ENCODE assay signal across 18 cellular contexts in genomic region chr17:28917029-28917428, GRCh38. TPM values are rescaled to one million over a fixed set of nuclear protein-coding genes. Genes with fewer than 3 reads are reported as not detected.
DNase-seq lines count a peak whose midpoint lies in the region; TF ChIP-seq lines count a peak whose summit lies in the region.
"Had no signal": no experiment of that assay in that cellular context is flagged by ENCODE, and none has a peak within 500 bp of the region (broad histone marks: within the 10 kb centered on the region; RNA-seq: fewer than 3 reads in every experiment).

No MANE protein-coding gene starts in this region.

- H3K27ac Mint-ChIP-seq in CD14-positive monocyte, result peak overlapping the region; percentile 20 to 75 (median 65)
- H3K27ac Mint-ChIP-seq in CD8-positive, alpha-beta memory T cell, result peak overlapping the region in 7 of 8 donors; percentile 2 to 87 (median 75)
- peak overlapping the region; percentile 47 for H3K27ac Mint-ChIP-seq in activated T-helper 1 cell treated with anti-CD3 and anti-CD28 coated beads, Interleukin-12 subunit alpha, Interleukin-12 subunit beta, Interleukin-2, Interleukin-4 antibody, amounts not matched to agents 30 ng/mL and 10 ng/mL and 1 ng/mL, durations not matched to agents 14 hours and 24 hours and 36 hours
- peak overlapping the region; percentile 49 for H3K27ac Mint-ChIP-seq in progenitor cell of endocrine pancreas

- no peak for TF ChIP-seq CTCF in CD14-positive monocyte (IDR thresholded peaks at IDR 0.05)
- TF ChIP-seq CTCF in progenitor cell of endocrine pancreas (IDR thresholded peaks at IDR 0.05; ENCODE audit: unreplicated experiment), result no peak
- TF ChIP-seq CTCF in esophagus muscularis mucosa (IDR thresholded peaks at IDR 0.05), result no peak

- H3K4me3 Mint-ChIP-seq in CD14-positive monocyte (no peak overlapping the region), progenitor cell of endocrine pancreas (ENCODE audit: low read depth) (no peak overlapping the region)
- H3K4me3 Mint-ChIP-seq in CD8-positive, alpha-beta memory T cell, result no peak overlapping the region
- H3K4me3 Mint-ChIP-seq in activated T-helper 1 cell treated with anti-CD3 and anti-CD28 coated beads, Interleukin-12 subunit alpha, Interleukin-12 subunit beta, Interleukin-2, Interleukin-4 antibody, amounts not matched to agents 30 ng/mL and 10 ng/mL and 1 ng/mL, durations not matched to agents 14 hours and 24 hours and 36 hours, result no peak overlapping the region
- H3K4me3 Mint-ChIP-seq: effector memory CD8-positive, alpha-beta T cell; stimulated activated naive CD8-positive, alpha-beta T cell treated with anti-CD3 and anti-CD28 coated beads, Interleukin-15, amount 100 ng/mL, for 72 hours had no signal

- no peaks in the 10 kb centered on the region for H3K4me1 ChIP-seq in CD8-positive, alpha-beta memory T cell (ENCODE audit: insufficient read depth, low read length)
- peaks cover 0 to 13% (median 2%) of the 10 kb centered on the region in 4 donors for H3K4me1 ChIP-seq in esophagus muscularis mucosa
- H3K4me1 ChIP-seq: thyroid gland, vagina had no signal

- H3K4me1 Mint-ChIP-seq in CD14-positive monocyte (no peaks in the 10 kb centered on the region), progenitor cell of endocrine pancreas (ENCODE audit: low read depth) (no peaks in the 10 kb centered on the region)
- H3K4me1 Mint-ChIP-seq in CD8-positive, alpha-beta memory T cell, result peaks cover 12 to 21% (median 15%) of the 10 kb centered on the region in 3 donors
- H3K4me1 Mint-ChIP-seq in activated T-helper 1 cell treated with anti-CD3 and anti-CD28 coated beads, Interleukin-12 subunit alpha, Interleukin-12 subunit beta, Interleukin-2, Interleukin-4 antibody, amounts not matched to agents 30 ng/mL and 10 ng/mL and 1 ng/mL, durations not matched to agents 14 hours and 24 hours and 36 hours (ENCODE audit: low read depth), result peaks cover 18% of the 10 kb centered on the region

- POLR2A ChIA-PET in CD8-positive, alpha-beta memory T cell (lab: Charles Lee), result interaction anchor here (0.6 kb wide), 1 partner anchor 142 kb away, joined by 3 read pairs; no protein-coding TSS in a partner anchor

- no peaks in the 10 kb centered on the region for H3K27me3 ChIP-seq in CD8-positive, alpha-beta memory T cell (ENCODE audit: insufficient read depth, low read length, poor library complexity, severe bottlenecking)
- H3K27me3 ChIP-seq in esophagus muscularis mucosa, result peaks cover 0 to 3% (median 0%) of the 10 kb centered on the region in 4 donors
- H3K27me3 ChIP-seq: heart left ventricle, thyroid gland, vagina had no signal

- peaks cover 89% of the 10 kb centered on the region for H3K36me3 ChIP-seq in CD8-positive, alpha-beta memory T cell (ENCODE audit: insufficient read depth, low read length)
- peaks cover 68 to 100% (median 96%) of the 10 kb centered on the region in 4 donors for H3K36me3 ChIP-seq in esophagus muscularis mucosa

- no peak overlapping the region for H3K27ac ChIP-seq in CD8-positive, alpha-beta memory T cell (ENCODE audit: low read depth, low read length)
- peak overlapping the region in 1 of 4 donors; percentile 28 for H3K27ac ChIP-seq in esophagus muscularis mucosa (replicated peaks in 1 of 4)
- H3K27ac ChIP-seq: GM23248, lower lobe of right lung, thyroid gland, vagina had no signal

- DNase-seq in CD14-positive monocyte (ENCODE audit: low spot score), result no peak
- DNase-seq in CD8-positive, alpha-beta memory T cell, result no peak
- no peak for DNase-seq in activated T-helper 1 cell treated with anti-CD3 and anti-CD28 coated beads, Interleukin-12 subunit alpha, Interleukin-12 subunit beta, Interleukin-2, Interleukin-4 antibody, amounts not matched to agents 30 ng/mL and 10 ng/mL and 1 ng/mL, durations not matched to agents 14 hours and 24 hours and 36 hours (ENCODE audit: low spot score)
- no peak for DNase-seq in progenitor cell of endocrine pancreas (ENCODE audit: low spot score, unreplicated experiment)
- no peak for DNase-seq in esophagus muscularis mucosa (ENCODE audit: extremely low spot score)
- DNase-seq in SHP77 (lab: John Stamatoyannopoulos, UW), result no peak
- no peak for DNase-seq in NCI-H1436 (lab: John Stamatoyannopoulos, UW)
- DNase-seq: activated gamma-delta T cell; NCI-H1048; stimulated activated CD4-positive, alpha-beta T cell treated with anti-CD3 and anti-CD28 coated beads, Interleukin-1b, Interleukin-23, amount 100 ng/mL, for 48 hours had no signal

- intact Hi-C loops in CD14-positive monocyte (cut with micrococcal nuclease) (no loop called here), esophagus muscularis mucosa (cut with DNase I) (loop anchor here (5.0 kb wide), 1 partner anchor 155 kb away; no protein-coding TSS in a partner anchor)
- intact Hi-C loops in activated T-helper 1 cell treated with anti-CD3 and anti-CD28 coated beads, Interleukin-12 subunit alpha, Interleukin-12 subunit beta, Interleukin-2, Interleukin-4 antibody, amounts not matched to agents 30 ng/mL and 10 ng/mL and 1 ng/mL, durations not matched to agents 14 hours and 24 hours and 36 hours (cut with micrococcal nuclease), result loop anchor here (2.0 kb wide), 1 partner anchor 14 kb away; the partner anchor contains the start of gene DHRS13

- H3K9me3 ChIP-seq in CD8-positive, alpha-beta memory T cell (ENCODE audit: low read length), result no peaks in the 10 kb centered on the region
- H3K9me3 ChIP-seq in esophagus muscularis mucosa, result no peaks in the 10 kb centered on the region
- H3K9me3 ChIP-seq: heart left ventricle, lower lobe of right lung, mucosa of descending colon, thyroid gland, vagina had no signal

- H3K36me3 Mint-ChIP-seq in CD14-positive monocyte (peaks cover 88 to 99% of the 10 kb centered on the region in 2 donors), progenitor cell of endocrine pancreas (ENCODE audit: insufficient read depth) (peaks cover 39% of the 10 kb centered on the region)
- H3K36me3 Mint-ChIP-seq in CD8-positive, alpha-beta memory T cell, result peaks cover 3 to 93% (median 34%) of the 10 kb centered on the region in 3 donors
- H3K36me3 Mint-ChIP-seq in activated T-helper 1 cell treated with anti-CD3 and anti-CD28 coated beads, Interleukin-12 subunit alpha, Interleukin-12 subunit beta, Interleukin-2, Interleukin-4 antibody, amounts not matched to agents 30 ng/mL and 10 ng/mL and 1 ng/mL, durations not matched to agents 14 hours and 24 hours and 36 hours (ENCODE audit: low read depth), result peaks cover 68% of the 10 kb centered on the region

- peaks cover 0 to 3% (median 0%) of the 10 kb centered on the region in 3 donors for H3K27me3 Mint-ChIP-seq in CD14-positive monocyte (ENCODE audit: low read depth in 3 of 3)
- no peaks in the 10 kb centered on the region for H3K27me3 Mint-ChIP-seq in CD8-positive, alpha-beta memory T cell
- no peaks in the 10 kb centered on the region for H3K27me3 Mint-ChIP-seq in activated T-helper 1 cell treated with anti-CD3 and anti-CD28 coated beads, Interleukin-12 subunit alpha, Interleukin-12 subunit beta, Interleukin-2, Interleukin-4 antibody, amounts not matched to agents 30 ng/mL and 10 ng/mL and 1 ng/mL, durations not matched to agents 14 hours and 24 hours and 36 hours (ENCODE audit: insufficient read depth)
- H3K27me3 Mint-ChIP-seq in progenitor cell of endocrine pancreas, result no peaks in the 10 kb centered on the region
- H3K27me3 Mint-ChIP-seq: effector memory CD8-positive, alpha-beta T cell; stimulated activated naive CD8-positive, alpha-beta T cell treated with anti-CD3 and anti-CD28 coated beads, Interleukin-15, amount 100 ng/mL, for 72 hours had no signal

- H3K9me3 Mint-ChIP-seq in CD14-positive monocyte (no peaks in the 10 kb centered on the region), progenitor cell of endocrine pancreas (ENCODE audit: low read depth) (no peaks in the 10 kb centered on the region)
- H3K9me3 Mint-ChIP-seq in CD8-positive, alpha-beta memory T cell, result no peaks in the 10 kb centered on the region
- H3K9me3 Mint-ChIP-seq in activated T-helper 1 cell treated with anti-CD3 and anti-CD28 coated beads, Interleukin-12 subunit alpha, Interleukin-12 subunit beta, Interleukin-2, Interleukin-4 antibody, amounts not matched to agents 30 ng/mL and 10 ng/mL and 1 ng/mL, durations not matched to agents 14 hours and 24 hours and 36 hours, result no peaks in the 10 kb centered on the region
- H3K9me3 Mint-ChIP-seq: effector memory CD8-positive, alpha-beta T cell had no signal

- no peak for TF ChIP-seq POLR2A in esophagus muscularis mucosa (IDR thresholded peaks at IDR 0.05; ENCODE audit: low read depth)

- CTCF ChIA-PET in CD8-positive, alpha-beta memory T cell (lab: Charles Lee), result interaction anchor here (0.8 to 5.6 kb wide), 16 partner anchors 8 to 190 kb away, joined by 3 to 29 read pairs (median 4); partner anchors contain the start of genes DHRS13, FLOT2, NEK8 and TLCD1

- WGBS in esophagus muscularis mucosa, result 79% methylated on average over 12 of the region's 12 CpGs

- TF ChIP-seq EP300 in esophagus muscularis mucosa (IDR thresholded peaks at IDR 0.05), result no peak

- no peak overlapping the region for H3K4me3 ChIP-seq in CD8-positive, alpha-beta memory T cell (ENCODE audit: low read length)
- H3K4me3 ChIP-seq in esophagus muscularis mucosa, result no peak overlapping the region
- H3K4me3 ChIP-seq: GM23248, heart left ventricle, lower lobe of right lung, mucosa of descending colon, thyroid gland, vagina had no signal

RNA-seq across cellular contexts. Expression of gene DHRS13, which starts 14.2 kb away (rescaled TPM):
- 1 to 10 TPM; 3.7 to 4.5 TPM for polyA plus RNA-seq in CD14-positive monocyte
- 10 to 100 TPM; 32.6 to 34.7 TPM for total RNA-seq in CD8-positive, alpha-beta memory T cell
- polyA plus RNA-seq in CD8-positive, alpha-beta memory T cell, result 26.5 TPM
- 34.6 and 34.9 TPM in 2 replicates for total RNA-seq in activated T-helper 1 cell treated with anti-CD3 and anti-CD28 coated beads, Interleukin-12 subunit alpha, Interleukin-12 subunit beta, Interleukin-2, Interleukin-4 antibody, amounts not matched to agents 30 ng/mL and 10 ng/mL and 1 ng/mL, durations not matched to agents 14 hours and 24 hours and 36 hours
- total RNA-seq in progenitor cell of endocrine pancreas, result 22.4 and 25.9 TPM in 2 replicates
- total RNA-seq in esophagus muscularis mucosa, result 10 to 100 TPM in 1 of 4 donors, 1 to 10 TPM in 3; 3.7 to 14.2 (median 5.9) TPM

RNA-seq across cellular contexts. Expression of gene FLOT2, which starts 19.5 kb away (rescaled TPM):
- 100 to 1,000 TPM; 244 to 271 TPM for polyA plus RNA-seq in CD14-positive monocyte
- 100 to 1,000 TPM; 113 to 115 TPM for total RNA-seq in CD8-positive, alpha-beta memory T cell
- polyA plus RNA-seq in CD8-positive, alpha-beta memory T cell, result 268 TPM
- 92.2 and 98.8 TPM in 2 replicates for total RNA-seq in activated T-helper 1 cell treated with anti-CD3 and anti-CD28 coated beads, Interleukin-12 subunit alpha, Interleukin-12 subunit beta, Interleukin-2, Interleukin-4 antibody, amounts not matched to agents 30 ng/mL and 10 ng/mL and 1 ng/mL, durations not matched to agents 14 hours and 24 hours and 36 hours
- total RNA-seq in progenitor cell of endocrine pancreas (125 and 131 TPM in 2 replicates), esophagus muscularis mucosa (10 to 100 TPM; 60.2 to 94.8 (median 86.0) TPM)

RNA-seq across cellular contexts. Expression of gene PHF12, which starts 34.3 kb away (rescaled TPM):
- 1 to 10 TPM; 1.4 to 2.5 TPM for polyA plus RNA-seq in CD14-positive monocyte
- 10 to 100 TPM; 58.1 to 62.1 TPM for total RNA-seq in CD8-positive, alpha-beta memory T cell
- 11.6 TPM for polyA plus RNA-seq in CD8-positive, alpha-beta memory T cell
- 58.4 and 64.9 TPM in 2 replicates for total RNA-seq in activated T-helper 1 cell treated with anti-CD3 and anti-CD28 coated beads, Interleukin-12 subunit alpha, Interleukin-12 subunit beta, Interleukin-2, Interleukin-4 antibody, amounts not matched to agents 30 ng/mL and 10 ng/mL and 1 ng/mL, durations not matched to agents 14 hours and 24 hours and 36 hours
- total RNA-seq in progenitor cell of endocrine pancreas, result 70.4 and 71.8 TPM in 2 replicates
- total RNA-seq in esophagus muscularis mucosa, result 10 to 100 TPM; 27.8 to 44.5 (median 36.7) TPM

Comparison
In these comparisons a context has a peak if more than half of its experiments do, and no peak if none do; other contexts are left out.
1. intact Hi-C loops: an anchor here in activated T-helper 1 cell treated with anti-CD3 and anti-CD28 coated beads, Interleukin-12 subunit alpha, Interleukin-12 subunit beta, Interleukin-2, Interleukin-4 antibody, amounts not matched to agents 30 ng/mL and 10 ng/mL and 1 ng/mL, durations not matched to agents 14 hours and 24 hours and 36 hours (2.0 kb wide) and esophagus muscularis mucosa (5.0 kb wide); none called in CD14-positive monocyte.